12 cellular contexts compared by ENCODE assay signal in the genomic region with DNA sequence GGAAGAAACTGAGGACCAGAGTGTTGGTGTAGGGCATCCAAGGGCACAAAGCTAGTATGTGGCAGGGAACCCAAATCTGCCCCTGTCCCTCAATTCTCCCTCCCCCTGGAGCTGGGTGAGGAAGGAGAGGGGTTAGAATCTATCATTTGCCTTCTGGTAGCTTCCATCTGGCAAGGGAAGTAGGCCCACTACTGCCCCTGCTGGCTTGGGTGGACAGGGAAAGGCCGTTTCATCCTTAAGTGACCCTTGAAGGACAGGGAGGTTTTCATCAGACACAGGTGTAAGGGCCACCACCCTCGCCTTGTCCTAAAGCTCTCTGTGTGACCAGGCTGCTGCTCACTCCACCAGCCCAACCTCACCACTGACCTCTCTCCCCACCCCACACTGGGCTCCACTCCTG. TPM values are rescaled to one million over a fixed set of nuclear protein-coding genes. Genes with fewer than 3 reads are reported as not detected.
A peak's percentile ranks its signal among the peaks of the same experiment; 100 is the strongest.
DNase-seq lines count a peak whose midpoint lies in the region; ATAC-seq and TF ChIP-seq lines count a peak whose summit lies in the region.
"Had no signal": no experiment of that assay in that cellular context is flagged by ENCODE, and none has a peak within 500 bp of the region (broad histone marks: within the 10 kb centered on the region; RNA-seq: fewer than 3 reads in every experiment).

No MANE protein-coding gene starts in this region.

- H3K9me3 ChIP-seq in right cardiac atrium (ENCODE audit: control insufficient read depth, low read length) (no peaks in the 10 kb centered on the region), smooth muscle cell (replicated peaks; ENCODE audit: low read depth) (no peaks in the 10 kb centered on the region)
- H3K9me3 ChIP-seq: Peyer's patch had no signal

- peaks cover 95% of the 10 kb centered on the region for H4K20me1 ChIP-seq in smooth muscle cell (ENCODE audit: low read depth)

- H3K4me1 ChIP-seq in right cardiac atrium (ENCODE audit: control insufficient read depth, insufficient read depth, low read length) (no peaks in the 10 kb centered on the region), smooth muscle cell (ENCODE audit: low read depth) (peaks cover 19% of the 10 kb centered on the region)

- CTCF ChIA-PET in RWPE1 (lab: Yijun Ruan, JAX) = interaction anchor here (0.6 to 1.3 kb wide), 2 partner anchors 18 to 174 kb away, joined by 3 read pairs; no protein-coding TSS in a partner anchor

- H3K4me3 ChIP-seq in right cardiac atrium (ENCODE audit: low read length) (no peak overlapping the region), fibroblast of pulmonary artery (replicated peaks; ENCODE audit: low read depth, low read length) (no peak overlapping the region), smooth muscle cell (no peak overlapping the region)
- H3K4me3 ChIP-seq: Peyer's patch had no signal

- H3K9me3 Mint-ChIP-seq in mesothelial cell of epicardium = no peaks in the 10 kb centered on the region
- H3K9me3 Mint-ChIP-seq: activated CD4-positive, alpha-beta T cell treated with anti-CD3 and anti-CD28 coated beads, Interleukin-2, amount 10 ng/mL, durations not matched to agents 7 days and 5 days had no signal

- no peaks in the 10 kb centered on the region for H3K36me3 ChIP-seq in smooth muscle cell (ENCODE audit: low read depth)
- H3K36me3 ChIP-seq: Peyer's patch had no signal

- H3K79me2 ChIP-seq in smooth muscle cell (ENCODE audit: low read depth) = no peaks in the 10 kb centered on the region

- DNase-seq in Right ventricle myocardium inferior (ENCODE audit: missing footprints) = peak; percentile 42
- DNase-seq in right cardiac atrium = no peak
- no peak for DNase-seq in RWPE1 (ENCODE audit: low spot score)
- no peak for DNase-seq in fibroblast of pulmonary artery (ENCODE audit: low read depth)
- no peak for DNase-seq in smooth muscle cell (lab: John Stamatoyannopoulos, UW; ENCODE audit: unreplicated experiment)
- no peak for DNase-seq in mesothelial cell of epicardium (ENCODE audit: low spot score in 2 of 2, unreplicated experiment in 2 of 2)
- no peak for DNase-seq in cerebellar cortex (ENCODE audit: low spot score)
- DNase-seq: activated CD4-positive, alpha-beta T cell treated with anti-CD3 and anti-CD28 coated beads, Interleukin-2, amount 10 ng/mL, durations not matched to agents 7 days and 5 days; DMS153; Peyer's patch; T-helper 17 cell had no signal

- H3K9ac ChIP-seq in smooth muscle cell (ENCODE audit: low read depth) = no peak overlapping the region

- TF ChIP-seq CTCF in RWPE1 (conservative IDR thresholded peaks at IDR 0.05; ENCODE audit: low read depth) = 0 out of 2 replicates have a peak, but pooled peaks have one; percentile 8
- TF ChIP-seq CTCF in fibroblast of pulmonary artery (IDR thresholded peaks at IDR 0.05; ENCODE audit: low read length, missing control alignments) = peak; percentile 28
- TF ChIP-seq CTCF in smooth muscle cell (IDR thresholded peaks at IDR 0.05; ENCODE audit: borderline replicate concordance, insufficient read depth, poor library complexity, severe bottlenecking) = peak; percentile 18
- TF ChIP-seq CTCF in mesothelial cell of epicardium (IDR thresholded peaks at IDR 0.05; ENCODE audit: unreplicated experiment) = no peak

- H3K27me3 Mint-ChIP-seq in mesothelial cell of epicardium (ENCODE audit: low read depth) = no peaks in the 10 kb centered on the region

- WGBS in right cardiac atrium = 83% methylated on average over 2 of the region's 2 CpGs
- 75% methylated on average over 2 of the region's 2 CpGs for WGBS in smooth muscle cell (ENCODE audit: low lambda C conversion rate)

- H3K36me3 Mint-ChIP-seq in mesothelial cell of epicardium = no peaks in the 10 kb centered on the region

- H3K27ac Mint-ChIP-seq in mesothelial cell of epicardium = no peak overlapping the region
- H3K27ac Mint-ChIP-seq: activated CD4-positive, alpha-beta T cell treated with anti-CD3 and anti-CD28 coated beads, Interleukin-2, amount 10 ng/mL, durations not matched to agents 7 days and 5 days; T-helper 17 cell had no signal

- peaks cover 6% of the 10 kb centered on the region for H3F3A ChIP-seq in smooth muscle cell (ENCODE audit: low read depth)

- H3K27ac ChIP-seq in right cardiac atrium (ENCODE audit: low read length) = no peak overlapping the region
- H3K27ac ChIP-seq in RWPE1 = peak overlapping the region; percentile 31
- H3K27ac ChIP-seq in smooth muscle cell (ENCODE audit: low read depth) = no peak overlapping the region
- H3K27ac ChIP-seq: Peyer's patch had no signal

- intact Hi-C loops in Right ventricle myocardium inferior (cut with DNase I) = no loop called here
- intact Hi-C loops in right cardiac atrium (cut with DNase I) = no loop called here

- no peaks in the 10 kb centered on the region for H3K27me3 ChIP-seq in right cardiac atrium (ENCODE audit: control insufficient read depth, insufficient read depth)
- no peaks in the 10 kb centered on the region for H3K27me3 ChIP-seq in smooth muscle cell (ENCODE audit: low read depth)
- H3K27me3 ChIP-seq: Peyer's patch had no signal

- no peak overlapping the region for H3K4me3 Mint-ChIP-seq in mesothelial cell of epicardium
- H3K4me3 Mint-ChIP-seq: activated CD4-positive, alpha-beta T cell treated with anti-CD3 and anti-CD28 coated beads, Interleukin-2, amount 10 ng/mL, durations not matched to agents 7 days and 5 days; T-helper 17 cell had no signal

- H3K4me2 ChIP-seq in smooth muscle cell = no peak overlapping the region

- POLR2A ChIA-PET in RWPE1 (lab: Yijun Ruan, JAX; ENCODE audit: low non-redundant PET) = no interaction called here

- ATAC-seq in Right ventricle myocardium inferior = no peak
- no peak for ATAC-seq in right cardiac atrium
- ATAC-seq in GM19023 (IDR thresholded peaks at IDR 0.05; ENCODE audit: unreplicated experiment) = no peak
- ATAC-seq: T-helper 17 cell had no signal

- no peak overlapping the region for H2AFZ ChIP-seq in smooth muscle cell (ENCODE audit: low read depth)

- peaks cover 51% of the 10 kb centered on the region for H3K4me1 Mint-ChIP-seq in mesothelial cell of epicardium
- H3K4me1 Mint-ChIP-seq: activated CD4-positive, alpha-beta T cell treated with anti-CD3 and anti-CD28 coated beads, Interleukin-2, amount 10 ng/mL, durations not matched to agents 7 days and 5 days had no signal

RNA-seq across cellular contexts. Expression of a gene that starts 22.1 kb away (rescaled TPM):
- total RNA-seq in Right ventricle myocardium inferior (20.0 TPM), right cardiac atrium (10 to 100 TPM in 2 of 4 donors, 1 to 10 TPM in 2; 5.2 to 14.5 (median 10.8) TPM), smooth muscle cell (9.1 and 10.1 TPM in 2 replicates), mesothelial cell of epicardium (45.3 to 46.8 TPM (median 45.5 TPM) in 3 replicates)
- polyA plus RNA-seq in right cardiac atrium (6.3 TPM), smooth muscle cell (4.9 and 7.1 TPM in 2 replicates)
